Comparison of ENCODE assay signal across 8 cellular contexts in genomic region chr7:75879771-75880184, GRCh38. TPM values are rescaled to one million over a fixed set of nuclear protein-coding genes. Genes with fewer than 3 reads are reported as not detected.
DNase-seq lines count a peak whose midpoint lies in the region; ATAC-seq and TF ChIP-seq lines count a peak whose summit lies in the region.

No MANE protein-coding gene starts in this region.

- peaks cover 19% of the 10 kb centered on the region for H3K4me1 ChIP-seq in HUES48 (ENCODE audit: control insufficient read depth, insufficient read depth, low read length)
- peaks cover 10% of the 10 kb centered on the region for H3K4me1 ChIP-seq in foreskin keratinocyte

- ATAC-seq in foreskin keratinocyte (no peak), HG02610 (IDR thresholded peaks at IDR 0.05; ENCODE audit: unreplicated experiment) (no peak)

- DNase-seq in CD1c-positive myeloid dendritic cell (ENCODE audit: extremely low spot score), result peak; percentile 37
- peak; percentile 38 for DNase-seq in activated CD4-positive, alpha-beta T cell treated with anti-CD3 and anti-CD28 coated beads, Interleukin-2, amount 50 U/mL, for 1 hour
- no peak for DNase-seq in foreskin keratinocyte
- no peak for DNase-seq in kidney glomerular epithelial cell (lab: John Stamatoyannopoulos, UW)
- no peak for DNase-seq in NCI-H446 (lab: John Stamatoyannopoulos, UW)

- TF ChIP-seq CTCF in foreskin keratinocyte (conservative IDR thresholded peaks at IDR 0.05), result no peak

- H3K9ac ChIP-seq in HUES48 (ENCODE audit: low read depth, low read length), result peak overlapping the region; percentile 73; the same call in 1 of the 2 replicates

- H3K9me3 ChIP-seq in HUES48 (ENCODE audit: control insufficient read depth, insufficient read depth, low read length), result no peaks in the 10 kb centered on the region

- H3K27me3 ChIP-seq in HUES48 (ENCODE audit: control insufficient read depth, insufficient read depth, low read length) (peaks cover 15% of the 10 kb centered on the region), foreskin keratinocyte (no peaks in the 10 kb centered on the region)

- H3K36me3 ChIP-seq in HUES48 (ENCODE audit: control insufficient read depth, insufficient read depth, low read length), result peaks cover 35% of the 10 kb centered on the region

- H3K4me3 ChIP-seq in HUES48 (ENCODE audit: low read depth, low read length) (peak overlapping the region; percentile 86), skin epidermis (peak overlapping the region; percentile 69 to 96 (median 86))

- H3K27ac ChIP-seq in HUES48 (ENCODE audit: low read depth, low read length) (peak overlapping the region; percentile 23), foreskin keratinocyte (peak overlapping the region; percentile 83), skin epidermis (peak overlapping the region in 18 of 21 experiments; percentile 68 to 96 (median 91))

RNA-seq across cellular contexts. Expression of gene RHBDD2, which starts 0.9 kb away (rescaled TPM):
- 26.2 and 30.4 TPM in 2 replicates for total RNA-seq in foreskin keratinocyte
- polyA plus RNA-seq in foreskin keratinocyte, result 37.6 and 47.1 TPM in 2 replicates

RNA-seq across cellular contexts. Expression of gene POR, which starts 35.2 kb away (rescaled TPM):
- 44.7 and 45.4 TPM in 2 replicates for total RNA-seq in foreskin keratinocyte
- 44.0 and 44.5 TPM in 2 replicates for polyA plus RNA-seq in foreskin keratinocyte

Comparison
In these comparisons a context has a peak if more than half of its experiments do, and no peak if none do; other contexts are left out.
1. DNase-seq: peak in CD1c-positive myeloid dendritic cell (single experiment) and activated CD4-positive, alpha-beta T cell treated with anti-CD3 and anti-CD28 coated beads, Interleukin-2, amount 50 U/mL, for 1 hour (single experiment); none in foreskin keratinocyte (0 of 2), kidney glomerular epithelial cell (single experiment) and NCI-H446 (0 of 2).
2. H3K27ac ChIP-seq: peak in every context shown above with its lines; median percentile 91 in skin epidermis; 83 in foreskin keratinocyte; 23 in HUES48.